In genomic region chr5:16897284-16897704, GRCh38 we compare ENCODE assay signal across 1 cellular context.
TF ChIP-seq lines count a peak whose summit lies in the region.

No MANE protein-coding gene starts in this region.

TF ChIP-seq in HEK293, 187 proteins besides CTCF, POLR2A, EP300 and RAD21 (continued from another document and continues in another):
- TF ChIP-seq ZFP37 (tag by site-specific recombination; IDR thresholded peaks at IDR 0.05) (no peak), ZNF830 (tag by site-specific recombination; IDR thresholded peaks at IDR 0.05; ENCODE audit: low read depth) (no peak), ZNF76 (tag by site-specific recombination; IDR thresholded peaks at IDR 0.05; ENCODE audit: borderline replicate concordance, low read depth) (no peak), KLF10 (tag by site-specific recombination; IDR thresholded peaks at IDR 0.05) (0 out of 2 replicates have a peak, but pooled peaks have one; percentile 52), KLF17 (tag by site-specific recombination; IDR thresholded peaks at IDR 0.05) (no peak), PRDM2 (tag by site-specific recombination; IDR thresholded peaks at IDR 0.05; ENCODE audit: borderline replicate concordance) (no peak), ZNF148 (tag by site-specific recombination; IDR thresholded peaks at IDR 0.05; ENCODE audit: borderline replicate concordance) (no peak), ZBTB17 (tag by site-specific recombination; IDR thresholded peaks at IDR 0.05) (peak; percentile 57), ZNF184 (tag by site-specific recombination; IDR thresholded peaks at IDR 0.05) (no peak), ZNF324 (tag by site-specific recombination; IDR thresholded peaks at IDR 0.05) (no peak), ZNF521 (tag by site-specific recombination; IDR thresholded peaks at IDR 0.05) (no peak), ZNF561 (tag by site-specific recombination; IDR thresholded peaks at IDR 0.05; ENCODE audit: borderline replicate concordance) (no peak), SP3 (tag by site-specific recombination; IDR thresholded peaks at IDR 0.05) (no peak), ZFP41 (tag by site-specific recombination; IDR thresholded peaks at IDR 0.05; ENCODE audit: borderline replicate concordance) (no peak), ZNF585B (tag by site-specific recombination; IDR thresholded peaks at IDR 0.05) (no peak), ZFP69B (tag by site-specific recombination; IDR thresholded peaks at IDR 0.05) (no peak), ZNF26 (tag by site-specific recombination; IDR thresholded peaks at IDR 0.05) (no peak), OVOL3 (tag by site-specific recombination; IDR thresholded peaks at IDR 0.05) (no peak), REPIN1 (tag by site-specific recombination; IDR thresholded peaks at IDR 0.05; ENCODE audit: low read depth) (no peak), ZNF426 (tag by site-specific recombination; IDR thresholded peaks at IDR 0.05) (no peak), ZNF670 (tag by site-specific recombination; IDR thresholded peaks at IDR 0.05; ENCODE audit: low read depth) (no peak), ATF2 (tag by site-specific recombination; IDR thresholded peaks at IDR 0.05; ENCODE audit: low read depth) (no peak), ZNF404 (tag by site-specific recombination; IDR thresholded peaks at IDR 0.05) (no peak), ZNF112 (tag by site-specific recombination; IDR thresholded peaks at IDR 0.05) (no peak), ZNF302 (tag by site-specific recombination; IDR thresholded peaks at IDR 0.05; ENCODE audit: low read depth) (no peak), ZSCAN4 (tag by site-specific recombination; IDR thresholded peaks at IDR 0.05) (no peak), KLF8 (tag by site-specific recombination; IDR thresholded peaks at IDR 0.05) (peak; percentile 54; the same call in 1 of the 2 replicates), PATZ1 (tag by site-specific recombination; IDR thresholded peaks at IDR 0.05) (no peak), ZNF121 (tag by site-specific recombination; IDR thresholded peaks at IDR 0.05) (no peak), ZNF266 (tag by site-specific recombination; IDR thresholded peaks at IDR 0.05; ENCODE audit: low read depth) (no peak), ZNF175 (tag by site-specific recombination; IDR thresholded peaks at IDR 0.05) (no peak), ZNF596 (tag by site-specific recombination; IDR thresholded peaks at IDR 0.05) (no peak), ZNF335 (tag by site-specific recombination; conservative IDR thresholded peaks at IDR 0.05) (no peak), ZSCAN23 (tag by site-specific recombination; IDR thresholded peaks at IDR 0.05) (no peak), ZNF555 (tag by site-specific recombination; conservative IDR thresholded peaks at IDR 0.05) (no peak), GLI4 (tag by site-specific recombination; IDR thresholded peaks at IDR 0.05) (no peak), ZNF513 (tag by site-specific recombination; IDR thresholded peaks at IDR 0.05) (no peak), ZNF560 (tag by site-specific recombination; IDR thresholded peaks at IDR 0.05; ENCODE audit: borderline replicate concordance) (no peak), IKZF3 (tag by site-specific recombination; IDR thresholded peaks at IDR 0.05) (no peak), ZNF629 (tag by site-specific recombination; IDR thresholded peaks at IDR 0.05) (peak; percentile 46; the same call in 1 of the 2 replicates), ZNF248 (tag by site-specific recombination; IDR thresholded peaks at IDR 0.05) (no peak), BCL11B (tag by site-specific recombination; IDR thresholded peaks at IDR 0.05; ENCODE audit: low read depth) (no peak), ZNF600 (tag by site-specific recombination; IDR thresholded peaks at IDR 0.05) (peak; percentile 97), ZBTB8A (tag by site-specific recombination; IDR thresholded peaks at IDR 0.05) (no peak), ZSCAN18 (tag by site-specific recombination; IDR thresholded peaks at IDR 0.05) (no peak), ZEB2 (tag by site-specific recombination; IDR thresholded peaks at IDR 0.05) (peak; percentile 47; the same call in 1 of the 2 replicates), SP2 (tag by site-specific recombination; IDR thresholded peaks at IDR 0.05) (no peak), MEIS1 (CRISPR knock-in tag; IDR thresholded peaks at IDR 0.05; ENCODE audit: borderline replicate concordance) (no peak), ZNF391 (tag by site-specific recombination; IDR thresholded peaks at IDR 0.05; ENCODE audit: borderline replicate concordance, low read depth) (no peak), ZNF529 (tag by site-specific recombination; IDR thresholded peaks at IDR 0.05; ENCODE audit: insufficient replicate concordance) (no peak)
